In the genomic region with DNA sequence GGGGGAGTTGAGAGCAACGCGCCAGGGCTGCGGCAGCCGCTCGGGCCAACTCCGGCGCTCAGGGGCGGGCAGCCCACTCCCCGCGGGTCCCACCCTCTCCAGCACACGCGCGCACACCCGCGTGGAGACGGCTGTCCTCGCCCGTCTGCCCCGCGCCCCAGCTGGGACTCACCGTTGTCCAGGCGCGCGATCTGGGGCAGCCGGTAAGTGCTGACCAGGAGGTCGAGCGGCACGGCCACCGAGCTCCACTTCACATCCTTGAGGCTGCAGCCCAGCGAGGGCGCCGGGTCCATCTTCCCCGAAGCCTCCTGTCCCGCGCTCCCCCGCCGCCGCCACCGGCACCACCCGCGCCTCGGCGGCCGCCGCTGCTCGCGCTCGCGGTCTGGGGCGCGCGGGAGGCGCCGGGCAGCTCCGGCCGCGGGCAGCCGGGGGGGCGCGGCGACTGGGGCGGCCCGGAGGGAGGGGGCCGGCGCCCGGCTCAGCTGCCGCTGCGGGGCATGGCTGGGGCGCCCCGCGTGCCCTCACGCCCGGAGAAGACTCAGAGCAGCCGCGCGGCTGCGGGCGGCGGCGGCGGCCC, we compare ENCODE assay signal across 8 cellular contexts. TPM values are rescaled to one million over a fixed set of nuclear protein-coding genes. Genes with fewer than 3 reads are reported as not detected.
DNase-seq lines count a peak whose midpoint lies in the region; ATAC-seq, FAIRE-seq and TF ChIP-seq lines count a peak whose summit lies in the region.

No MANE protein-coding gene starts in this region.

- H3K27ac Mint-ChIP-seq in Calu3 (ENCODE audit: unreplicated experiment) = peak overlapping the region; percentile 48
- H3K27ac Mint-ChIP-seq in H9 = no peak overlapping the region

- TF ChIP-seq RAD21 in H1 (IDR thresholded peaks at IDR 0.05 in 1 of 2, conservative IDR thresholded peaks at IDR 0.05 in 1 of 2; ENCODE audit: low read depth in 2 of 2, low read length in 2 of 2) = no peak

- no peak overlapping the region for H3T11ph ChIP-seq in H9 (ENCODE audit: low read length)

- H3K14ac ChIP-seq in H9 (ENCODE audit: insufficient read depth, low read length) (peak overlapping the region; percentile 5; the same call in 1 of the 2 replicates), H1 (ENCODE audit: insufficient read length) (no peak overlapping the region)

- H2BK15ac ChIP-seq in H9 (ENCODE audit: low read depth, low read length) (no peak overlapping the region), H1 (ENCODE audit: low read length) (no peak overlapping the region)

- no TSS peak for BruUV-seq in Calu3 (replicated peaks; lab: Mats Ljungman, UMichigan)

- CTCF ChIA-PET in Calu3 (lab: Charles Lee) = interaction anchor here (0.6 to 3.1 kb wide), 20 partner anchors 10 to 527 kb away, joined by 3 to 44 read pairs (median 6); partner anchors contain the start of gene TRAPPC8
- CTCF ChIA-PET in H1 (lab: Charles Lee; ENCODE audit: partially characterized antibody) = interaction anchor here (0.5 to 4.1 kb wide), 21 partner anchors 9 to 370 kb away, joined by 3 to 30 read pairs (median 4); no protein-coding TSS in a partner anchor

- H3K79me2 ChIP-seq in H9 (ENCODE audit: insufficient read depth, low read length) = 0 out of 2 replicates have a peak, but pooled peaks cover 3% of the 10 kb centered on the region
- H3K79me2 ChIP-seq in SU-DHL-6 (ENCODE audit: insufficient read depth, low read length) = no peaks in the 10 kb centered on the region
- H3K79me2 ChIP-seq in H1 (ENCODE audit: control insufficient read depth in 1 of 2, insufficient read depth in 2 of 2, low read length in 2 of 2) = peaks cover 0 to 38% of the 10 kb centered on the region in 2 experiments; a peak in 2 of 4 replicates

- DNase-seq in Calu3 = peak; percentile 37
- peak; percentile 46 for DNase-seq in H9
- peak in 1 of 2 experiments; percentile 59 for DNase-seq in H1 (ENCODE audit: low read depth in 1 of 2, low spot score in 2 of 2)
- peak; percentile 35 to 39 for DNase-seq in uterus
- DNase-seq in activated CD4-positive, alpha-beta T cell treated with anti-CD3 and anti-CD28 coated beads, Interleukin-2, amount 50 U/mL, for 4 hours = no peak

- H4K91ac ChIP-seq in H9 (ENCODE audit: insufficient read length, low read depth, low read length) (no peak overlapping the region), H1 (replicated peaks; ENCODE audit: insufficient read length, low read length) (no peak overlapping the region)

- WGBS in H9 (ENCODE audit: extremely low coverage, insufficient read length, low lambda C conversion rate) = no CpG with 5 or more reads among the region's 81 CpGs
- WGBS in H1 (ENCODE audit: extremely low coverage in 1 of 2, insufficient coverage in 1 of 2, insufficient read length in 1 of 2, insufficient replicate concordance in 2 of 2, low coverage in 1 of 2, low lambda C conversion rate in 2 of 2, missing lambda C conversion rate in 1 of 2), 2 experiments = 0% methylated on average over 8 of the region's 81 CpGs; no CpG with 5 or more reads in 1 of the 2 experiments
- WGBS in mesodermal cell (ENCODE audit: insufficient coverage in 2 of 2), 2 experiments = 0% methylated on average over 40 to 50 of the region's 81 CpGs

- peak overlapping the region; percentile 43 for H3K4me3 ChIP-seq in SU-DHL-6 (ENCODE audit: insufficient read depth, low read length, poor library complexity, severe bottlenecking)
- peak overlapping the region; percentile 87 to 98 (median 90) for H3K4me3 ChIP-seq in H1 (ENCODE audit: extremely low read depth in 1 of 4, insufficient read depth in 2 of 4, low read depth in 3 of 4, low read length in 4 of 4)
- H3K4me3 ChIP-seq in mesodermal cell (ENCODE audit: extremely low read depth, insufficient read depth, low read length, poor library complexity, severe bottlenecking) = peak overlapping the region; percentile 61
- peak overlapping the region; percentile 54 to 83 for H3K4me3 ChIP-seq in uterus

- FAIRE-seq in H1 (lab: Jason Lieb, UNC) = no peak

- no peaks in the 10 kb centered on the region for H3K27me3 Mint-ChIP-seq in Calu3 (ENCODE audit: unreplicated experiment)
- peaks cover 48% of the 10 kb centered on the region for H3K27me3 Mint-ChIP-seq in H9 (ENCODE audit: low read depth)

- no peak overlapping the region for H4K8ac ChIP-seq in H9 (replicated peaks; ENCODE audit: insufficient read length, low read depth, low read length)
- H4K8ac ChIP-seq in H1 (ENCODE audit: extremely low read depth, insufficient read depth, low read length) = peak overlapping the region; percentile 66

- H2AK5ac ChIP-seq in H9 (ENCODE audit: insufficient read length, low read length) (no peak overlapping the region), H1 (ENCODE audit: low read depth, low read length) (no peak overlapping the region)

- TF ChIP-seq CTCF in Calu3 (IDR thresholded peaks at IDR 0.05; ENCODE audit: unreplicated experiment) (no peak), H9 (conservative IDR thresholded peaks at IDR 0.05) (no peak), SU-DHL-6 (IDR thresholded peaks at IDR 0.05; ENCODE audit: insufficient read depth, low read length, poor library complexity, severe bottlenecking) (no peak), H1 (IDR thresholded peaks at IDR 0.05; ENCODE audit: control extremely low read depth in 1 of 3, insufficient read depth in 1 of 3, low read depth in 1 of 3, low read length in 3 of 3) (no peak), uterus (IDR thresholded peaks at IDR 0.05) (no peak)

- H2BK5ac ChIP-seq in H9 (ENCODE audit: insufficient read length, low read length) = no peak overlapping the region
- no peak overlapping the region; the same call in 1 of the 2 replicates for H2BK5ac ChIP-seq in H1 (ENCODE audit: low read depth, low read length)

- no peak overlapping the region for H4K5ac ChIP-seq in H9 (ENCODE audit: insufficient read length, low read depth, low read length)
- H4K5ac ChIP-seq in H1 (ENCODE audit: insufficient read length, low read depth, low read length) = no peak overlapping the region

- H3K9ac ChIP-seq in H9 (ENCODE audit: extremely low read depth, insufficient read length, low read length) = no peak overlapping the region
- H3K9ac ChIP-seq in SU-DHL-6 (ENCODE audit: low read length) = peak overlapping the region; percentile 24; the same call in 1 of the 2 replicates
- peak overlapping the region; percentile 38 to 89 (median 52); a peak in 5 of 7 replicates for H3K9ac ChIP-seq in H1 (replicated peaks in 1 of 4; ENCODE audit: extremely low read depth in 1 of 4, low read depth in 3 of 4, low read length in 3 of 4)

- H2BK20ac ChIP-seq in H9 (ENCODE audit: low read depth, low read length, poor library complexity, severe bottlenecking) (no peak overlapping the region), H1 (ENCODE audit: low read length) (no peak overlapping the region)

- H2BK120ac ChIP-seq in H9 (ENCODE audit: low read depth, low read length, poor library complexity, severe bottlenecking) (no peak overlapping the region), H1 (replicated peaks; ENCODE audit: low read depth, low read length) (no peak overlapping the region)

- H4K20me1 ChIP-seq in H9 (ENCODE audit: control insufficient read depth, insufficient read depth, insufficient read length) (no peaks in the 10 kb centered on the region), SU-DHL-6 (ENCODE audit: low read depth, low read length) (no peaks in the 10 kb centered on the region), H1 (replicated peaks in 1 of 2; ENCODE audit: control insufficient read depth in 1 of 2, insufficient read depth in 2 of 2, low read length in 2 of 2) (peaks cover 0 to 6% of the 10 kb centered on the region in 2 experiments)

- peaks cover 9% of the 10 kb centered on the region; the same call in 1 of the 2 replicates for H3K4me1 ChIP-seq in H9 (ENCODE audit: insufficient read depth, low read length)
- H3K4me1 ChIP-seq in H1 (replicated peaks in 1 of 4; ENCODE audit: control insufficient read depth in 3 of 4, insufficient read depth in 4 of 4, low read length in 3 of 4) = peaks cover 4 to 17% (median 7%) of the 10 kb centered on the region in 4 experiments
- H3K4me1 ChIP-seq in mesodermal cell (ENCODE audit: control insufficient read depth, insufficient read depth, low read length, poor library complexity, severe bottlenecking) = no peaks in the 10 kb centered on the region
- H3K4me1 ChIP-seq in uterus = peaks cover 0 to 4% of the 10 kb centered on the region in 2 donors

- H3K23ac ChIP-seq in H9 (ENCODE audit: insufficient read length, low read depth, low read length) (no peak overlapping the region), H1 (ENCODE audit: insufficient read length) (no peak overlapping the region)

- H3K4me2 ChIP-seq in H9 (ENCODE audit: insufficient read depth, insufficient read length, low read length) = peak overlapping the region; percentile 69
- H3K4me2 ChIP-seq in SU-DHL-6 (ENCODE audit: low read depth, low read length, poor library complexity, severe bottlenecking) = peak overlapping the region; percentile 49
- H3K4me2 ChIP-seq in H1 (ENCODE audit: insufficient read depth in 1 of 2, low read depth in 2 of 2, low read length in 2 of 2) = peak overlapping the region; percentile 86 to 98

- H3K79me1 ChIP-seq in H9 (ENCODE audit: insufficient read depth, low read depth, low read length, poor library complexity, severe bottlenecking) (no peaks in the 10 kb centered on the region), H1 (ENCODE audit: low read depth, low read length) (peaks cover 9% of the 10 kb centered on the region; the same call in 1 of the 2 replicates)

- H3K36me3 Mint-ChIP-seq in Calu3 (ENCODE audit: insufficient read depth, unreplicated experiment) (peaks cover 37% of the 10 kb centered on the region), H9 (ENCODE audit: insufficient read depth in 1 of 3, low read depth in 3 of 3) (peaks cover 0 to 3% (median 0%) of the 10 kb centered on the region in 3 experiments; a peak in 1 of 7 replicates)

- H3K9me3 Mint-ChIP-seq in Calu3 (ENCODE audit: low read depth, unreplicated experiment) = no peaks in the 10 kb centered on the region
- H3K9me3 Mint-ChIP-seq in H9 = no peaks in the 10 kb centered on the region; a peak in 1 of 5 replicates

- TF ChIP-seq POLR2A in H1 (IDR thresholded peaks at IDR 0.05; ENCODE audit: control extremely low read depth in 1 of 2, low read depth in 2 of 2, low read length in 2 of 2) = no peak
- TF ChIP-seq POLR2A in uterus (IDR thresholded peaks at IDR 0.05) = no peak

- H3K27me3 ChIP-seq in H9 (ENCODE audit: insufficient read depth, low read length) = peaks cover 3% of the 10 kb centered on the region; the same call in 1 of the 2 replicates
- no peaks in the 10 kb centered on the region for H3K27me3 ChIP-seq in SU-DHL-6 (ENCODE audit: low read length)
- H3K27me3 ChIP-seq in H1 (replicated peaks in 1 of 4; ENCODE audit: control insufficient read depth in 3 of 4, extremely low read depth in 1 of 4, insufficient read depth in 3 of 4, low read length in 3 of 4) = peaks cover 0 to 14% (median 9%) of the 10 kb centered on the region in 4 experiments; a peak in 4 of 7 replicates
- no peaks in the 10 kb centered on the region for H3K27me3 ChIP-seq in uterus

- H3K4me3 Mint-ChIP-seq in Calu3 (ENCODE audit: low read depth, unreplicated experiment) = peak overlapping the region; percentile 80
- H3K4me3 Mint-ChIP-seq in H9 = peak overlapping the region; percentile 85 to 90

- no peaks in the 10 kb centered on the region for H3K9me3 ChIP-seq in H9 (ENCODE audit: control insufficient read depth, low read depth, low read length)
- H3K9me3 ChIP-seq in SU-DHL-6 (ENCODE audit: insufficient read depth, low read length) = no peaks in the 10 kb centered on the region
- no peaks in the 10 kb centered on the region for H3K9me3 ChIP-seq in H1 (ENCODE audit: insufficient read depth in 2 of 2, low read depth in 1 of 2, low read length in 1 of 2)
- no peaks in the 10 kb centered on the region for H3K9me3 ChIP-seq in mesodermal cell (ENCODE audit: control insufficient read depth, low read length)
- H3K9me3 ChIP-seq in uterus = no peaks in the 10 kb centered on the region

- H3K36me3 ChIP-seq in SU-DHL-6 (ENCODE audit: low read length) = no peaks in the 10 kb centered on the region
- H3K36me3 ChIP-seq in H1 (ENCODE audit: control insufficient read depth in 2 of 4, insufficient read depth in 4 of 4, low read length in 3 of 4) = no peaks in the 10 kb centered on the region
- no peaks in the 10 kb centered on the region for H3K36me3 ChIP-seq in mesodermal cell (ENCODE audit: control insufficient read depth, insufficient read depth, low read length)
- H3K36me3 ChIP-seq in uterus = no peaks in the 10 kb centered on the region

- H3K27ac ChIP-seq in H9 (ENCODE audit: insufficient read length, low read depth, low read length) (no peak overlapping the region), SU-DHL-6 (ENCODE audit: low read depth, low read length) (no peak overlapping the region), H1 (ENCODE audit: low read depth, low read length) (peak overlapping the region; percentile 70; the same call in 1 of the 2 replicates), mesodermal cell (ENCODE audit: low read depth, low read length, severe bottlenecking) (peak overlapping the region; percentile 64), uterus (peak overlapping the region; percentile 93)

- no peak for TF ChIP-seq EP300 in H1 (IDR thresholded peaks at IDR 0.05; ENCODE audit: borderline replicate concordance in 1 of 2, low read depth in 2 of 2, low read length in 2 of 2)

- H3K23me2 ChIP-seq in H9 (ENCODE audit: insufficient read length, low read depth, low read length, poor library complexity, severe bottlenecking) (peaks cover 8% of the 10 kb centered on the region), H1 (ENCODE audit: low read depth, low read length) (peaks cover 15% of the 10 kb centered on the region)

- no peak overlapping the region for H3K56ac ChIP-seq in H9 (ENCODE audit: insufficient read length, low read depth, low read length)
- no peak overlapping the region for H3K56ac ChIP-seq in H1 (replicated peaks; ENCODE audit: insufficient read length, low read depth, low read length)

- H2AFZ ChIP-seq in H9 (ENCODE audit: low read length) (no peak overlapping the region), SU-DHL-6 (ENCODE audit: low read depth, low read length, severe bottlenecking) (no peak overlapping the region), H1 (ENCODE audit: low read length) (0 out of 2 replicates have a peak overlapping the region, but pooled peaks have one; percentile 1)

- ATAC-seq in GM18519 (IDR thresholded peaks at IDR 0.05; ENCODE audit: low FRiP score, unreplicated experiment) = no peak

- H3K18ac ChIP-seq in H9 (ENCODE audit: insufficient read length, low read depth, low read length) (no peak overlapping the region), H1 (ENCODE audit: extremely low read depth, low read length) (no peak overlapping the region)

- H2BK12ac ChIP-seq in H9 (ENCODE audit: insufficient read length, low read depth, low read length) (no peak overlapping the region), H1 (ENCODE audit: low read depth, low read length) (no peak overlapping the region)

- no peaks in the 10 kb centered on the region for H3K9me2 ChIP-seq in SU-DHL-6 (replicated peaks; ENCODE audit: insufficient read depth, low read length)

- intact Hi-C loops in Calu3 (cut with micrococcal nuclease; ENCODE audit: unreplicated experiment) (loop anchor here (2.0 to 5.0 kb wide), 2 partner anchors 77 to 311 kb away; no protein-coding TSS in a partner anchor), uterus (cut with DNase I; ENCODE audit: low total_unique reads) (loop anchor here (5.0 kb wide), 1 partner anchor 198 kb away; no protein-coding TSS in a partner anchor)

- H3K4ac ChIP-seq in H9 (ENCODE audit: low read depth, low read length) (no peak overlapping the region), H1 (replicated peaks; ENCODE audit: insufficient read length, low read depth, low read length) (no peak overlapping the region)

- POLR2A ChIA-PET in H1 (lab: Charles Lee; ENCODE audit: partially characterized antibody) = interaction anchor here (0.7 to 2.4 kb wide), 9 partner anchors 9 to 785 kb away, joined by 3 to 8 read pairs (median 3); no protein-coding TSS in a partner anchor

- no peaks in the 10 kb centered on the region for H3F3A ChIP-seq in SU-DHL-6 (ENCODE audit: insufficient read depth)

- H3K4me1 Mint-ChIP-seq in Calu3 (ENCODE audit: low read depth, unreplicated experiment) (peaks cover 54% of the 10 kb centered on the region), H9 (peaks cover 32 to 34% of the 10 kb centered on the region in 2 experiments)

RNA-seq across cellular contexts. Expression of gene GAREM1, which starts 0.5 kb away (rescaled TPM):
- total RNA-seq in Calu3 (2022) = 17.0 and 19.3 TPM in 2 replicates
- 4.4 and 5.2 TPM in 2 replicates for total RNA-seq in H9 (2021)
- total RNA-seq in H1 (2021; fragmentation: NEBNext Ultra II Directional; extraction: Animal tissue kit (Norgen Biotek cat#: 25700)) = 9.2 and 9.6 TPM in 2 replicates
- polyA plus RNA-seq in H1 (2011; rRNA removed) = 3.6 and 3.9 TPM in 2 replicates
- 3.8 TPM for polyA plus RNA-seq in H1 (2011; cell fraction: cytosol; rRNA removed)
- 6.1 TPM for polyA plus RNA-seq in H1 (2011; cell fraction: nucleus; rRNA removed)
- polyA plus RNA-seq in H1 (2012, experiment 1 of 2) = 3.0 to 5.0 TPM (median 4.0 TPM) in 4 replicates
- polyA plus RNA-seq in H1 (2012, experiment 2 of 2) = 1.3 TPM
- polyA plus RNA-seq in H1 (2013, experiment 1 of 2) = 3.9 TPM
- polyA plus RNA-seq in H1 (2013, experiment 2 of 2) = 4.0 TPM
- 18.0 and 18.8 TPM in 2 replicates for polyA minus RNA-seq in H1 (2011; rRNA and poly(A)+ RNA removed)
- polyA minus RNA-seq in H1 (2011; cell fraction: cytosol; rRNA and poly(A)+ RNA removed) = 5.4 TPM
- polyA minus RNA-seq in H1 (2011; cell fraction: nucleus; rRNA and poly(A)+ RNA removed) = 14.6 TPM
- 7.8 TPM for polyA plus RNA-seq in mesodermal cell (2013, experiment 1 of 2)
- polyA plus RNA-seq in mesodermal cell (2013, experiment 2 of 2) = 6.2 TPM
- total RNA-seq in uterus = 10 to 100 TPM in 1 of 4 donors, 1 to 10 TPM in 3; 1.5 to 12.0 (median 5.9) TPM

Comparison
In these comparisons a context has a peak if more than half of its experiments do, and no peak if none do; other contexts are left out.
1. DNase-seq: peak in Calu3 (single experiment), H9 (single experiment) and uterus (2 of 2); none in activated CD4-positive, alpha-beta T cell treated with anti-CD3 and anti-CD28 coated beads, Interleukin-2, amount 50 U/mL, for 4 hours (0 of 2).
2. H3K27ac ChIP-seq: peak in H1 (single experiment), mesodermal cell (single experiment) and uterus (2 of 2); none in H9 (single experiment) and SU-DHL-6 (single experiment).
3. Peak in every context shown above with its lines, with median percentiles within 50 percentile points of each other: H3K4me2 ChIP-seq and H3K4me3 ChIP-seq.